Comparison of ENCODE assay signal across 11 cellular contexts in the genomic region with DNA sequence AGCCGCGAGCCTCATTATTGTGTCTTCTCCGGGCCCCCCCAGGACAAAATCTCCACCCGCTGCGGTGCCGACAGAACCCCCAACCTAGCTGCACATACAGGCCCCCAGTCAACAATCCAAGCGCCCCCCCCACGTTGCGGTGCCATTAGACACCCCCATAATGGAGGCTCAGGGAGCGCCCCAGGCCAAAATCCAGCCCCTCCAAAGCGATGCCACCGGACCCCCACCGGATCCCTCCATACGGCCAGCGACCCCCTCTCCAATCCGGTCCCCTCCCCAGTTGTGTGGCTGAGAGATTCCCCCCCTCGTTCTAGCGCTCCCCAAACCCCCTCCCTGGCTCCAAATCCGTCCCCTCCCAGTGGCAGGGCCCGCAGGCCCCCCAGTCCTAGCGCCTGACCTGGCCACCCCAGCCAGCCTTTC. TPM values are rescaled to one million over a fixed set of nuclear protein-coding genes. Genes with fewer than 3 reads are reported as not detected.
DNase-seq lines count a peak whose midpoint lies in the region; ATAC-seq and TF ChIP-seq lines count a peak whose summit lies in the region.
"Had no signal": no experiment of that assay in that cellular context is flagged by ENCODE, and none has a peak within 500 bp of the region (broad histone marks: within the 10 kb centered on the region; RNA-seq: fewer than 3 reads in every experiment).

No MANE protein-coding gene starts in this region.

- H3K4me3 ChIP-seq in WERI-Rb-1 (ENCODE audit: low read depth, low read length), result peak overlapping the region; percentile 50
- H3K4me3 ChIP-seq in iPS-15b (ENCODE audit: low read depth, low read length), result peak overlapping the region; percentile 52
- H3K4me3 ChIP-seq in skeletal muscle cell (ENCODE audit: low read depth, low read length), result peak overlapping the region; percentile 47

- DNase-seq in WERI-Rb-1 (no peak), skeletal muscle cell (ENCODE audit: low read depth) (no peak), foreskin keratinocyte (no peak), NCI-H526 (lab: John Stamatoyannopoulos, UW) (no peak), GM20000 (ENCODE audit: low spot score) (no peak)
- DNase-seq in effector CD8-positive, alpha-beta T cell (lab: John Stamatoyannopoulos, UW), result no peak
- DNase-seq: cerebellar nuclear complex, NCI-H187 treated with DMSO at 0.1 percent for 48 hours had no signal

- H3K4me1 ChIP-seq in ES-I3 (ENCODE audit: insufficient read depth, low read length) (peaks cover 3% of the 10 kb centered on the region; the same call in 1 of the 2 replicates), iPS-15b (ENCODE audit: control insufficient read depth, insufficient read depth, low read length) (peaks cover 5% of the 10 kb centered on the region), foreskin keratinocyte (no peaks in the 10 kb centered on the region)

- TF ChIP-seq CTCF in WERI-Rb-1 (IDR thresholded peaks at IDR 0.05; ENCODE audit: low read depth, low read length), result no peak
- no peak for TF ChIP-seq CTCF in foreskin keratinocyte (conservative IDR thresholded peaks at IDR 0.05)
- no peak for TF ChIP-seq CTCF in GM20000 (IDR thresholded peaks at IDR 0.05; ENCODE audit: extremely low read depth, missing control alignments)

- no peak for ATAC-seq in foreskin keratinocyte

- H3K9me3 ChIP-seq in ES-I3 (ENCODE audit: control insufficient read depth, insufficient read depth, low read length) (no peaks in the 10 kb centered on the region), WERI-Rb-1 (ENCODE audit: severe bottlenecking) (no peaks in the 10 kb centered on the region), iPS-15b (ENCODE audit: control insufficient read depth, insufficient read depth, low read length) (no peaks in the 10 kb centered on the region)
- H3K9me3 ChIP-seq: neutrophil had no signal

- H3K27me3 ChIP-seq in WERI-Rb-1 (ENCODE audit: insufficient read depth, low read depth, severe bottlenecking) (no peaks in the 10 kb centered on the region), iPS-15b (ENCODE audit: control insufficient read depth, insufficient read depth, low read length) (peaks cover 15% of the 10 kb centered on the region), foreskin keratinocyte (peaks cover 58% of the 10 kb centered on the region)

- H3K36me3 ChIP-seq in ES-I3 (ENCODE audit: insufficient read depth, low read length) (no peaks in the 10 kb centered on the region), WERI-Rb-1 (peaks cover 26% of the 10 kb centered on the region), iPS-15b (ENCODE audit: control insufficient read depth, insufficient read depth, low read length) (peaks cover 3% of the 10 kb centered on the region)
- H3K36me3 ChIP-seq: neutrophil had no signal

- H3K9ac ChIP-seq in ES-I3 (ENCODE audit: low read depth, low read length) (peak overlapping the region; percentile 73), iPS-15b (ENCODE audit: low read depth, low read length) (no peak overlapping the region)

- peak overlapping the region; percentile 54; the same call in 1 of the 2 replicates for H3K27ac ChIP-seq in WERI-Rb-1
- no peak overlapping the region for H3K27ac ChIP-seq in foreskin keratinocyte
- H3K27ac ChIP-seq: neutrophil had no signal

RNA-seq across cellular contexts. Expression of a gene that starts 21.5 kb away (rescaled TPM):
- 1.3 and 1.7 TPM in 2 replicates for total RNA-seq in foreskin keratinocyte
- 0.87 and 1.00 TPM in 2 replicates for polyA plus RNA-seq in foreskin keratinocyte

RNA-seq across cellular contexts. Expression of a gene that starts 41.1 kb away (rescaled TPM):
- total RNA-seq in foreskin keratinocyte, result 0.17 and 0.35 TPM in 2 replicates
- polyA plus RNA-seq in foreskin keratinocyte, result 0.32 and 0.50 TPM in 2 replicates

RNA-seq across cellular contexts. Expression of a gene that starts 45.9 kb away (rescaled TPM):
- total RNA-seq in foreskin keratinocyte, result not detected in 2 replicates
- not detected in 2 replicates for polyA plus RNA-seq in foreskin keratinocyte

RNA-seq across cellular contexts. Expression of a gene that starts 58.3 kb away (rescaled TPM):
- 11.0 and 14.1 TPM in 2 replicates for total RNA-seq in foreskin keratinocyte
- 10.8 and 13.0 TPM in 2 replicates for polyA plus RNA-seq in foreskin keratinocyte
